Comparison of ENCODE assay signal across 1 cellular context in the genomic region with DNA sequence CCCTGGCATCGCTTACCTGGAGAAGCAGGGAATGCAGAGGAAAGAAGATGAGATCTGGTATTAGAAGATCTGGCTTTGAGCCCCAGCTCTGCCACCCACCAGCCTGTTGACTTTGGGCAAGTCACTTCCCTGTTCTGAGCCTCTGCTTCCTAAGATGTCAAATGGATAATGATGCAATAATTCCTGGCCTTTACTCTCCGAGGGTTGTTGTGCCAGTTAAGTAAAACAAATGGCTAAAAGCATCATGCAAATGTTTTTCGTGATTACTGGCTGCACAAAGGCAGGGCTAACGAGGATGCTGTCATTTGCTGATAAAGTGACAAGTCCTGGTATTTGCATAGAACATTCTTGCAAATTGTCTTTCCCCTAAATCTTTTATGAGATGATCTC.
TF ChIP-seq lines count a peak whose summit lies in the region.

No MANE protein-coding gene starts in this region.

TF ChIP-seq in K562, 482 proteins besides CTCF, POLR2A, EP300 and RAD21 (continued from another document):
- TF ChIP-seq JUND (IDR thresholded peaks at IDR 0.05; ENCODE audit: borderline replicate concordance, low read depth, low read length) = peak; percentile 22; the same call in 1 of the 2 replicates
- 0 out of 3 replicates have a peak, but pooled peaks have one; percentile 25 for TF ChIP-seq JUND (tag; IDR thresholded peaks at IDR 0.05; ENCODE audit: borderline replicate concordance, low read depth, low read length)
- TF ChIP-seq ZNF696 (CRISPR knock-in tag; conservative IDR thresholded peaks at IDR 0.05) = no peak
- TF ChIP-seq ZNF41 (CRISPR knock-in tag; conservative IDR thresholded peaks at IDR 0.05) = no peak
- no peak for TF ChIP-seq NCOA4 (IDR thresholded peaks at IDR 0.05; ENCODE audit: partially characterized antibody)
- TF ChIP-seq XRCC3 (IDR thresholded peaks at IDR 0.05) = no peak
